In genomic region chr10:114607358-114607998, GRCh38 we compare ENCODE assay signal across 22 cellular contexts. TPM values are rescaled to one million over a fixed set of nuclear protein-coding genes. Genes with fewer than 3 reads are reported as not detected.
DNase-seq lines count a peak whose midpoint lies in the region; ATAC-seq and TF ChIP-seq lines count a peak whose summit lies in the region.
"Had no signal": no experiment of that assay in that cellular context is flagged by ENCODE, and none has a peak within 500 bp of the region (broad histone marks: within the 10 kb centered on the region; RNA-seq: fewer than 3 reads in every experiment).

No MANE protein-coding gene starts in this region.

- no peaks in the 10 kb centered on the region for H3K9me3 ChIP-seq in breast epithelium
- no peaks in the 10 kb centered on the region for H3K9me3 ChIP-seq in suprapubic skin
- H3K9me3 ChIP-seq: psoas muscle had no signal

- peak overlapping the region; percentile 78 for H3K27ac Mint-ChIP-seq in MCF 10A (ENCODE audit: low read depth, unreplicated experiment)
- H3K27ac Mint-ChIP-seq in activated CD4-positive, alpha-beta T cell treated with anti-CD3 and anti-CD28 coated beads, Interleukin-2, amount 10 ng/mL, durations not matched to agents 7 days and 5 days, result no peak overlapping the region
- H3K27ac Mint-ChIP-seq: activated CD4-positive, alpha-beta memory T cell treated with anti-CD3 and anti-CD28 coated beads, Interleukin-2, amount 10 ng/mL, durations not matched to agents 7 days and 5 days; activated naive CD8-positive, alpha-beta T cell treated with anti-CD3 and anti-CD28 coated beads, Interleukin-2, amount 50 U/mL, for 24 hours; HFFc6 had no signal

- H3K27ac ChIP-seq in breast epithelium, result peak overlapping the region in 1 of 2 donors; percentile 72
- H3K27ac ChIP-seq in suprapubic skin, result peak overlapping the region; percentile 11
- H3K27ac ChIP-seq: psoas muscle had no signal

- WGBS in suprapubic skin, result 57% methylated on average over 8 of the region's 8 CpGs

- intact Hi-C loops in MCF 10A (cut with micrococcal nuclease) (no loop called here), breast epithelium (cut with DNase I; ENCODE audit: low total_unique reads) (no loop called here)

- CTCF ChIA-PET in MCF 10A (lab: Yijun Ruan, JAX), result interaction anchor here (0.8 to 1.5 kb wide), 3 partner anchors 54 to 184 kb away, joined by 3 to 4 read pairs (median 3); no protein-coding TSS in a partner anchor
- CTCF ChIA-PET in activated CD4-positive, alpha-beta T cell treated with anti-CD3 and anti-CD28 coated beads, Interleukin-2, amount 10 ng/mL, durations not matched to agents 7 days and 5 days (lab: Charles Lee), result no interaction called here

- no peaks in the 10 kb centered on the region for H3K9me3 Mint-ChIP-seq in MCF 10A (ENCODE audit: unreplicated experiment)
- H3K9me3 Mint-ChIP-seq in activated CD4-positive, alpha-beta T cell treated with anti-CD3 and anti-CD28 coated beads, Interleukin-2, amount 10 ng/mL, durations not matched to agents 7 days and 5 days, result peaks cover 4% of the 10 kb centered on the region
- H3K9me3 Mint-ChIP-seq: activated naive CD8-positive, alpha-beta T cell treated with anti-CD3 and anti-CD28 coated beads, Interleukin-2, amount 50 U/mL, for 24 hours; HFFc6; naive B cell had no signal

- no peak for TF ChIP-seq EP300 in suprapubic skin (IDR thresholded peaks at IDR 0.05)

- DNase-seq in MCF 10A (ENCODE audit: unreplicated experiment) (peak; percentile 88), breast epithelium (ENCODE audit: low spot score in 2 of 2) (no peak), dermis microvascular lymphatic vessel endothelial cell (ENCODE audit: low read depth in 2 of 2) (peak; percentile 77 to 90), iris pigment epithelial cell (ENCODE audit: low read depth) (peak; percentile 66), suprapubic skin (ENCODE audit: low spot score in 2 of 2) (no peak)
- no peak for DNase-seq in activated CD4-positive, alpha-beta T cell treated with anti-CD3 and anti-CD28 coated beads, Interleukin-2, amount 10 ng/mL, durations not matched to agents 7 days and 5 days
- DNase-seq: 8988T; activated CD4-positive, alpha-beta memory T cell treated with anti-CD3 and anti-CD28 coated beads, Interleukin-2, amount 10 ng/mL, durations not matched to agents 7 days and 5 days; activated naive CD8-positive, alpha-beta T cell treated with anti-CD3 and anti-CD28 coated beads, Interleukin-2, amount 50 U/mL, for 24 hours; activated T-cell treated with anti-CD3 and anti-CD28 coated beads, Interleukin-2, amount 50 U/mL, for 48 hours; DMS53; HFFc6; MM.1S; naive B cell; NCI-H2029 treated with DMSO at 0.1 percent for 48 hours; NCI-H526 treated with DMSO at 0.1 percent for 48 hours; psoas muscle; stimulated activated CD4-positive, alpha-beta T cell treated with anti-CD3 and anti-CD28 coated beads, Interleukin-15, amount 100 ng/mL, for 24 hours; stimulated activated naive CD4-positive, alpha-beta T cell treated with Interleukin-2 at 50 U/mL for 16 hours; SW 1271 had no signal

- no peaks in the 10 kb centered on the region for H3K27me3 Mint-ChIP-seq in MCF 10A (ENCODE audit: insufficient read depth, unreplicated experiment)
- H3K27me3 Mint-ChIP-seq in activated CD4-positive, alpha-beta T cell treated with anti-CD3 and anti-CD28 coated beads, Interleukin-2, amount 10 ng/mL, durations not matched to agents 7 days and 5 days, result no peaks in the 10 kb centered on the region
- H3K27me3 Mint-ChIP-seq: activated naive CD8-positive, alpha-beta T cell treated with anti-CD3 and anti-CD28 coated beads, Interleukin-2, amount 50 U/mL, for 24 hours had no signal

- H3K4me3 Mint-ChIP-seq in MCF 10A (ENCODE audit: unreplicated experiment), result peak overlapping the region; percentile 28
- no peak overlapping the region for H3K4me3 Mint-ChIP-seq in activated CD4-positive, alpha-beta T cell treated with anti-CD3 and anti-CD28 coated beads, Interleukin-2, amount 10 ng/mL, durations not matched to agents 7 days and 5 days
- H3K4me3 Mint-ChIP-seq: activated CD4-positive, alpha-beta memory T cell treated with anti-CD3 and anti-CD28 coated beads, Interleukin-2, amount 10 ng/mL, durations not matched to agents 7 days and 5 days; activated naive CD8-positive, alpha-beta T cell treated with anti-CD3 and anti-CD28 coated beads, Interleukin-2, amount 50 U/mL, for 24 hours; HFFc6 had no signal

- H3K36me3 Mint-ChIP-seq in MCF 10A (ENCODE audit: insufficient read depth, unreplicated experiment), result peaks cover 6% of the 10 kb centered on the region
- H3K36me3 Mint-ChIP-seq in activated CD4-positive, alpha-beta T cell treated with anti-CD3 and anti-CD28 coated beads, Interleukin-2, amount 10 ng/mL, durations not matched to agents 7 days and 5 days (ENCODE audit: low read depth), result no peaks in the 10 kb centered on the region
- H3K36me3 Mint-ChIP-seq: naive B cell had no signal

- POLR2A ChIA-PET in MCF 10A (lab: Yijun Ruan, JAX), result interaction anchor here (0.6 to 2.5 kb wide), 9 partner anchors 11 to 40 kb away, joined by 3 to 11 read pairs (median 4); no protein-coding TSS in a partner anchor
- POLR2A ChIA-PET in activated CD4-positive, alpha-beta T cell treated with anti-CD3 and anti-CD28 coated beads, Interleukin-2, amount 10 ng/mL, durations not matched to agents 7 days and 5 days (lab: Charles Lee), result no interaction called here

- H3K27me3 ChIP-seq in breast epithelium (no peaks in the 10 kb centered on the region), suprapubic skin (no peaks in the 10 kb centered on the region)

- no peaks in the 10 kb centered on the region for H3K36me3 ChIP-seq in breast epithelium
- no peaks in the 10 kb centered on the region for H3K36me3 ChIP-seq in suprapubic skin

- no TSS peak for BruUV-seq in MCF 10A (replicated peaks; lab: Mats Ljungman, UMichigan)

- no peak for ATAC-seq in GM18520 (IDR thresholded peaks at IDR 0.05; ENCODE audit: unreplicated experiment)
- ATAC-seq in GM18868 (IDR thresholded peaks at IDR 0.05; ENCODE audit: unreplicated experiment), result no peak
- ATAC-seq: activated naive CD8-positive, alpha-beta T cell treated with anti-CD3 and anti-CD28 coated beads, Interleukin-2, amount 50 U/mL, for 24 hours had no signal

- TF ChIP-seq CTCF in MCF 10A (IDR thresholded peaks at IDR 0.05; ENCODE audit: unreplicated experiment) (no peak), breast epithelium (IDR thresholded peaks at IDR 0.05) (no peak), suprapubic skin (IDR thresholded peaks at IDR 0.05) (no peak)

- H3K4me1 ChIP-seq in breast epithelium, result no peaks in the 10 kb centered on the region
- peaks cover 51% of the 10 kb centered on the region for H3K4me1 ChIP-seq in suprapubic skin
- H3K4me1 ChIP-seq: psoas muscle had no signal

- H3K4me3 ChIP-seq in breast epithelium, result no peak overlapping the region
- no peak overlapping the region for H3K4me3 ChIP-seq in suprapubic skin
- H3K4me3 ChIP-seq: psoas muscle had no signal

- TF ChIP-seq POLR2A in breast epithelium (IDR thresholded peaks at IDR 0.05) (no peak), suprapubic skin (IDR thresholded peaks at IDR 0.05) (no peak)

- H3K4me1 Mint-ChIP-seq in MCF 10A (ENCODE audit: insufficient read depth, unreplicated experiment), result peaks cover 37% of the 10 kb centered on the region
- H3K4me1 Mint-ChIP-seq in activated CD4-positive, alpha-beta T cell treated with anti-CD3 and anti-CD28 coated beads, Interleukin-2, amount 10 ng/mL, durations not matched to agents 7 days and 5 days, result peaks cover 28% of the 10 kb centered on the region
- H3K4me1 Mint-ChIP-seq: activated naive CD8-positive, alpha-beta T cell treated with anti-CD3 and anti-CD28 coated beads, Interleukin-2, amount 50 U/mL, for 24 hours; naive B cell had no signal

RNA-seq across cellular contexts. Expression of gene ABLIM1, which starts 50.6 kb away (rescaled TPM):
- total RNA-seq in MCF 10A (2022) (94.5 and 105 TPM in 2 replicates), breast epithelium (100 to 1,000 TPM in 2 of 3 donors, 10 to 100 TPM in 1; 89.0 to 216 (median 131) TPM), dermis microvascular lymphatic vessel endothelial cell (40.6 and 50.2 TPM in 2 replicates), suprapubic skin (100 to 1,000 TPM; 156 to 278 (median 213) TPM)
- 100 to 1,000 TPM; 141 to 161 TPM for total RNA-seq in activated CD4-positive, alpha-beta T cell treated with anti-CD3 and anti-CD28 coated beads, Interleukin-2, amount 10 ng/mL, durations not matched to agents 7 days and 5 days

Comparison
In these comparisons a context has a peak if more than half of its experiments do, and no peak if none do; other contexts are left out.
1. DNase-seq: peak in MCF 10A (single experiment), dermis microvascular lymphatic vessel endothelial cell (2 of 2) and iris pigment epithelial cell (single experiment); none in breast epithelium (0 of 2), suprapubic skin (0 of 2) and activated CD4-positive, alpha-beta T cell treated with anti-CD3 and anti-CD28 coated beads, Interleukin-2, amount 10 ng/mL, durations not matched to agents 7 days and 5 days (single experiment).